In genomic region chr11:12048936-12049790, GRCh38 we compare ENCODE assay signal across 21 cellular contexts. TPM values are rescaled to one million over a fixed set of nuclear protein-coding genes. Genes with fewer than 3 reads are reported as not detected.
DNase-seq lines count a peak whose midpoint lies in the region; ATAC-seq, FAIRE-seq and TF ChIP-seq lines count a peak whose summit lies in the region.
"Had no signal": no experiment of that assay in that cellular context is flagged by ENCODE, and none has a peak within 500 bp of the region (broad histone marks: within the 10 kb centered on the region; RNA-seq: fewer than 3 reads in every experiment).

No MANE protein-coding gene starts in this region.

- ATAC-seq in A549, result no peak
- ATAC-seq in GM21390 (IDR thresholded peaks at IDR 0.05; ENCODE audit: unreplicated experiment), result no peak
- ATAC-seq: effector memory CD8-positive, alpha-beta T cell; left ventricle myocardium superior had no signal

- H3K27ac ChIP-seq in A549 (peak overlapping the region; percentile 77 to 83), astrocyte (ENCODE audit: low read depth, low read length) (peak overlapping the region; percentile 6)
- H3K27ac ChIP-seq: KMS-11, uterus had no signal

- FAIRE-seq in A549 (lab: Jason Lieb, UNC) (no peak), astrocyte (lab: Jason Lieb, UNC) (no peak)
- FAIRE-seq: GM12892 had no signal

- peak overlapping the region; percentile 8 for H3K9ac ChIP-seq in astrocyte (ENCODE audit: low read length)
- H3K9ac ChIP-seq: KMS-11 had no signal

- no peaks in the 10 kb centered on the region for H4K20me1 ChIP-seq in astrocyte (ENCODE audit: insufficient read depth, low read length)

- H3K27me3 ChIP-seq in MG63 (no peaks in the 10 kb centered on the region), astrocyte (ENCODE audit: insufficient read depth, low read length) (no peaks in the 10 kb centered on the region)
- H3K27me3 ChIP-seq: uterus had no signal

- H3K36me3 Mint-ChIP-seq in astrocyte (ENCODE audit: low read depth, unreplicated experiment), result no peaks in the 10 kb centered on the region
- H3K36me3 Mint-ChIP-seq in nephron progenitor cell (ENCODE audit: low read depth), result no peaks in the 10 kb centered on the region
- no peaks in the 10 kb centered on the region for H3K36me3 Mint-ChIP-seq in glutamatergic neuron (ENCODE audit: unreplicated experiment)
- H3K36me3 Mint-ChIP-seq: activated CD4-positive, alpha-beta memory T cell treated with anti-CD3 and anti-CD28 coated beads for 36 hours had no signal

- H3K36me3 ChIP-seq in MG63, result no peaks in the 10 kb centered on the region
- H3K36me3 ChIP-seq in astrocyte (ENCODE audit: insufficient read depth, low read length), result no peaks in the 10 kb centered on the region
- H3K36me3 ChIP-seq: uterus had no signal

- TF ChIP-seq CTCF in A549 (IDR thresholded peaks at IDR 0.05) (no peak), astrocyte (IDR thresholded peaks at IDR 0.05; ENCODE audit: insufficient read depth, low read depth, low read length) (no peak), nephron progenitor cell (IDR thresholded peaks at IDR 0.05) (no peak), glutamatergic neuron (IDR thresholded peaks at IDR 0.05; ENCODE audit: partially characterized antibody, unreplicated experiment) (no peak)

- H3K9me3 Mint-ChIP-seq in astrocyte (ENCODE audit: unreplicated experiment), result peaks cover 1% of the 10 kb centered on the region
- H3K9me3 Mint-ChIP-seq in nephron progenitor cell, result no peaks in the 10 kb centered on the region
- H3K9me3 Mint-ChIP-seq in glutamatergic neuron (ENCODE audit: unreplicated experiment), result no peaks in the 10 kb centered on the region
- H3K9me3 Mint-ChIP-seq: activated CD4-positive, alpha-beta memory T cell treated with anti-CD3 and anti-CD28 coated beads for 36 hours; effector memory CD8-positive, alpha-beta T cell had no signal

- H3K4me3 Mint-ChIP-seq in astrocyte (ENCODE audit: unreplicated experiment), result no peak overlapping the region
- H3K4me3 Mint-ChIP-seq in nephron progenitor cell, result no peak overlapping the region
- no peak overlapping the region for H3K4me3 Mint-ChIP-seq in glutamatergic neuron (ENCODE audit: unreplicated experiment)
- H3K4me3 Mint-ChIP-seq: activated CD4-positive, alpha-beta memory T cell treated with anti-CD3 and anti-CD28 coated beads for 36 hours; effector memory CD8-positive, alpha-beta T cell had no signal

- H3K9me3 ChIP-seq in A549 (no peaks in the 10 kb centered on the region), MG63 (no peaks in the 10 kb centered on the region), astrocyte (ENCODE audit: insufficient read depth, low read depth, low read length) (no peaks in the 10 kb centered on the region)
- H3K9me3 ChIP-seq: uterus had no signal

- TF ChIP-seq RAD21 in A549 (conservative IDR thresholded peaks at IDR 0.05 in 1 of 2, IDR thresholded peaks at IDR 0.05 in 1 of 2), result no peak

- H3K79me2 ChIP-seq in astrocyte (ENCODE audit: insufficient read depth, low read length), result no peaks in the 10 kb centered on the region

- no peak for DNase-seq in A549 (ENCODE audit: low read depth in 1 of 2, low spot score in 1 of 2)
- peak; percentile 28 for DNase-seq in MG63
- peak; percentile 20 for DNase-seq in astrocyte (ENCODE audit: low read depth)
- no peak for DNase-seq in nephron progenitor cell
- DNase-seq in AML-193 (lab: John Stamatoyannopoulos, UW), result no peak
- no peak for DNase-seq in glutamatergic neuron
- no peak for DNase-seq in NCI-H69 (lab: John Stamatoyannopoulos, UW)
- DNase-seq: activated CD4-positive, alpha-beta memory T cell treated with anti-CD3 and anti-CD28 coated beads for 36 hours; caudate nucleus; effector memory CD8-positive, alpha-beta T cell; GF-D8; left ventricle myocardium superior; NCI-H146; NK-92 treated with Interleukin-12 subunit alpha and Interleukin-12 subunit beta, amount 100 ng/mL, for 24 hours; SIG-M5; stimulated activated CD4-positive, alpha-beta T cell treated with anti-CD3 and anti-CD28 coated beads, Interleukin-12 subunit alpha, Interleukin-12 subunit beta, amount 100 ng/mL, for 4 hours; stimulated activated naive CD4-positive, alpha-beta T cell treated with Interleukin-2 at 50 U/mL for 16 hours; uterus had no signal

- CTCF ChIA-PET in A549 (lab: Yijun Ruan, JAX), result interaction anchor here (1.7 to 21.4 kb wide), 8 partner anchors 11 to 261 kb away, joined by 4 to 664 read pairs (median 24); no protein-coding TSS in a partner anchor

- no peak overlapping the region for H2AFZ ChIP-seq in astrocyte (ENCODE audit: low read depth, low read length)

- TF ChIP-seq POLR2A in A549 (IDR thresholded peaks at IDR 0.05; ENCODE audit: low read length), result no peak

- H3K4me2 ChIP-seq in A549 (no peak overlapping the region), astrocyte (ENCODE audit: low read length) (no peak overlapping the region)
- H3K4me2 ChIP-seq: KMS-11 had no signal

- H3K4me1 Mint-ChIP-seq in astrocyte (ENCODE audit: low read depth, unreplicated experiment) (peaks cover 20% of the 10 kb centered on the region), nephron progenitor cell (peaks cover 25% of the 10 kb centered on the region), glutamatergic neuron (ENCODE audit: low read depth, unreplicated experiment) (peaks cover 5% of the 10 kb centered on the region)

- H3K4me3 ChIP-seq in A549 (no peak overlapping the region), MG63 (no peak overlapping the region), astrocyte (ENCODE audit: insufficient read depth, low read depth, low read length) (no peak overlapping the region)
- H3K4me3 ChIP-seq: uterus had no signal

- H3K27me3 Mint-ChIP-seq in astrocyte (ENCODE audit: low read depth, unreplicated experiment), result no peaks in the 10 kb centered on the region
- H3K27me3 Mint-ChIP-seq in nephron progenitor cell (ENCODE audit: low read depth, poor library complexity), result peaks cover 17% of the 10 kb centered on the region
- H3K27me3 Mint-ChIP-seq in glutamatergic neuron (ENCODE audit: unreplicated experiment), result peaks cover 4% of the 10 kb centered on the region

- no peak for TF ChIP-seq EP300 in A549 (IDR thresholded peaks at IDR 0.05)

- H3K27ac Mint-ChIP-seq in astrocyte (ENCODE audit: unreplicated experiment) (peak overlapping the region; percentile 84), nephron progenitor cell (peak overlapping the region; percentile 18), glutamatergic neuron (ENCODE audit: unreplicated experiment) (no peak overlapping the region)
- H3K27ac Mint-ChIP-seq: activated CD4-positive, alpha-beta memory T cell treated with anti-CD3 and anti-CD28 coated beads for 36 hours had no signal

- WGBS in A549 (ENCODE audit: missing lambda C conversion rate), result 94% methylated on average over 18 of the region's 18 CpGs

- POLR2A ChIA-PET in A549 (lab: Yijun Ruan, JAX), result no interaction called here

- H3K4me1 ChIP-seq in A549 (peaks cover 55% of the 10 kb centered on the region), astrocyte (ENCODE audit: insufficient read depth, low read length) (peaks cover 27% of the 10 kb centered on the region)
- H3K4me1 ChIP-seq: uterus had no signal

TF ChIP-seq in A549, 52 proteins besides CTCF, POLR2A, EP300 and RAD21 (continues in another document):
- TF ChIP-seq, protein P1, sequence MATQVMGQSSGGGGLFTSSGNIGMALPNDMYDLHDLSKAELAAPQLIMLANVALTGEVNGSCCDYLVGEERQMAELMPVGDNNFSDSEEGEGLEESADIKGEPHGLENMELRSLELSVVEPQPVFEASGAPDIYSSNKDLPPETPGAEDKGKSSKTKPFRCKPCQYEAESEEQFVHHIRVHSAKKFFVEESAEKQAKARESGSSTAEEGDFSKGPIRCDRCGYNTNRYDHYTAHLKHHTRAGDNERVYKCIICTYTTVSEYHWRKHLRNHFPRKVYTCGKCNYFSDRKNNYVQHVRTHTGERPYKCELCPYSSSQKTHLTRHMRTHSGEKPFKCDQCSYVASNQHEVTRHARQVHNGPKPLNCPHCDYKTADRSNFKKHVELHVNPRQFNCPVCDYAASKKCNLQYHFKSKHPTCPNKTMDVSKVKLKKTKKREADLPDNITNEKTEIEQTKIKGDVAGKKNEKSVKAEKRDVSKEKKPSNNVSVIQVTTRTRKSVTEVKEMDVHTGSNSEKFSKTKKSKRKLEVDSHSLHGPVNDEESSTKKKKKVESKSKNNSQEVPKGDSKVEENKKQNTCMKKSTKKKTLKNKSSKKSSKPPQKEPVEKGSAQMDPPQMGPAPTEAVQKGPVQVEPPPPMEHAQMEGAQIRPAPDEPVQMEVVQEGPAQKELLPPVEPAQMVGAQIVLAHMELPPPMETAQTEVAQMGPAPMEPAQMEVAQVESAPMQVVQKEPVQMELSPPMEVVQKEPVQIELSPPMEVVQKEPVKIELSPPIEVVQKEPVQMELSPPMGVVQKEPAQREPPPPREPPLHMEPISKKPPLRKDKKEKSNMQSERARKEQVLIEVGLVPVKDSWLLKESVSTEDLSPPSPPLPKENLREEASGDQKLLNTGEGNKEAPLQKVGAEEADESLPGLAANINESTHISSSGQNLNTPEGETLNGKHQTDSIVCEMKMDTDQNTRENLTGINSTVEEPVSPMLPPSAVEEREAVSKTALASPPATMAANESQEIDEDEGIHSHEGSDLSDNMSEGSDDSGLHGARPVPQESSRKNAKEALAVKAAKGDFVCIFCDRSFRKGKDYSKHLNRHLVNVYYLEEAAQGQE (IDR thresholded peaks at IDR 0.05), result no peak
- TF ChIP-seq PHF8 (IDR thresholded peaks at IDR 0.05; ENCODE audit: borderline replicate concordance, low read depth), result no peak
- no peak for TF ChIP-seq TFCP2L1 (CRISPR knock-in tag; IDR thresholded peaks at IDR 0.05)
- no peak for TF ChIP-seq TP53 (CRISPR knock-in tag; IDR thresholded peaks at IDR 0.05)
- TF ChIP-seq BHLHE40 (IDR thresholded peaks at IDR 0.05; ENCODE audit: low read depth, low read length), result no peak
- no peak for TF ChIP-seq FOSL2 (IDR thresholded peaks at IDR 0.05)
- TF ChIP-seq FOSL2 (CRISPR knock-in tag; IDR thresholded peaks at IDR 0.05), result no peak
- no peak for TF ChIP-seq HOXB13 (CRISPR knock-in tag; IDR thresholded peaks at IDR 0.05; ENCODE audit: low read depth)
- TF ChIP-seq ATOH8 (CRISPR knock-in tag; IDR thresholded peaks at IDR 0.05; ENCODE audit: low read depth), result no peak

RNA-seq across cellular contexts. Expression of gene DKK3, which starts 40.7 kb away (rescaled TPM):
- polyA plus RNA-seq in A549 (2011; rRNA removed) (18.4 and 22.8 TPM in 2 replicates), A549 (2017; fragmentation: RNase III; extraction: RNeasy Plus Mini Kit Qiagen cat#74134 plus additional on column Dnase treatment) (11.9 to 21.8 TPM (median 20.8 TPM) in 3 replicates)
- polyA plus RNA-seq in A549 (2012; cell fraction: cytosol; rRNA removed), result 6.0 and 6.2 TPM in 2 replicates
- polyA plus RNA-seq in A549 (2012; cell fraction: nucleus; rRNA removed), result 9.6 and 10.7 TPM in 2 replicates
- polyA minus RNA-seq in A549 (2011; rRNA and poly(A)+ RNA removed), result 12.0 and 14.5 TPM in 2 replicates
- total RNA-seq in MG63 (2014; rRNA removed; shearing (Covaris generic); ENCODE audit: low replicate concordance), result 228 and 269 TPM in 2 replicates
- total RNA-seq in astrocyte (307 and 328 TPM in 2 replicates), glutamatergic neuron (ENCODE audit: unreplicated experiment) (131 TPM)
- total RNA-seq: activated CD4-positive, alpha-beta memory T cell treated with anti-CD3 and anti-CD28 coated beads for 36 hours had no signal

Comparison
In these comparisons a context has a peak if more than half of its experiments do, and no peak if none do; other contexts are left out.
1. DNase-seq: peak in MG63 (single experiment) and astrocyte (single experiment); none in A549 (0 of 2), nephron progenitor cell (single experiment), AML-193 (0 of 2), glutamatergic neuron (single experiment) and NCI-H69 (single experiment).